ENCODE assay signal across 29 cellular contexts in the genomic region with DNA sequence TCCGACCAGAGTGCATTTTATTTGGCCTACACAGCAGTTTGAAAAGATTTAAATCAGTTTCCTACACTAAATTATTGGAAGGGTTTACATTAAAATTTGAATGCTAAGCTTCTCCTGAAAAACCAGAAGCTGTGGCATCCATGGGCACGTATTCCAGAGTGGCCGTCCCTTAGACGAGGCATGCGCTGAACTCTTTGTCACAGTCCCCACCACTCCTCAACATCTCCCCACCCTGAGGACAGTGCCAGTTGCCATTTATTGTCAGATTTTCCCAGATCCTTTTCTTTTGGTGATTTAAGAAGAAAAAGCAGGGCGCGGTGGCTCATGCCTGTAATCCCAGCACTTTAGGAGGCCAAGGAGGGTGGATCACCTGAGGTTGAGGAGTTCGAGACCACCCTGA. TPM values are rescaled to one million over a fixed set of nuclear protein-coding genes. Genes with fewer than 3 reads are reported as not detected.
DNase-seq lines count a peak whose midpoint lies in the region; ATAC-seq and TF ChIP-seq lines count a peak whose summit lies in the region.
"Had no signal": no experiment of that assay in that cellular context is flagged by ENCODE, and none has a peak within 500 bp of the region (broad histone marks: within the 10 kb centered on the region; RNA-seq: fewer than 3 reads in every experiment).

No MANE protein-coding gene starts in this region.

- peaks cover 0 to 10% of the 10 kb centered on the region in 2 donors for H3K9me3 ChIP-seq in right atrium auricular region
- H3K9me3 ChIP-seq: HAP-1 had no signal

- no peak overlapping the region for H3K27ac ChIP-seq in right atrium auricular region
- H3K27ac ChIP-seq: A549; BLaER1 treated with 17β-estradiol and CSF1 and Interleukin-3, amounts not matched to agents 10 nM and 100 nM; HL-60; KMS-11 had no signal

- H3K4me1 ChIP-seq in right atrium auricular region = no peaks in the 10 kb centered on the region
- H3K4me1 ChIP-seq: A549, HAP-1 had no signal

- H3K27me3 ChIP-seq in right atrium auricular region = no peaks in the 10 kb centered on the region

- DNase-seq in right atrium auricular region (ENCODE audit: low spot score) = peak; percentile 46
- no peak for DNase-seq in left cardiac atrium
- DNase-seq in islet precursor cell = peak; percentile 34
- peak; percentile 11 for DNase-seq in stimulated activated CD8-positive, alpha-beta memory T cell treated with anti-CD3 and anti-CD28 coated beads, Interleukin-4, amount 100 ng/mL, for 48 hours
- DNase-seq in NOMO-1 treated with DMSO at 0.1 percent for 48 hours (lab: John Stamatoyannopoulos, UW; ENCODE audit: unreplicated experiment) = no peak
- DNase-seq in stimulated activated CD4-positive, alpha-beta T cell treated with anti-CD3 and anti-CD28 coated beads, Interleukin-12 subunit alpha, Interleukin-12 subunit beta, amount 100 ng/mL, for 4 hours = no peak
- DNase-seq: AML-193; CD4-positive, alpha-beta memory T cell; COR-L47; DMS53; HFFc6; MM.1S; NCI-H1417; NCI-H1694; NCI-H2029 treated with DMSO at 0.1 percent for 48 hours; NCI-H2227 treated with DMSO at 0.1 percent for 48 hours; NCI-H69; SHP77 treated with DMSO at 0.1 percent for 48 hours had no signal

- H3K4me3 ChIP-seq in right atrium auricular region = no peak overlapping the region
- H3K4me3 ChIP-seq: A549; BLaER1 treated with 17β-estradiol and CSF1 and Interleukin-3, amounts not matched to agents 10 nM and 100 nM; GM23338; HAP-1 had no signal

- no peaks in the 10 kb centered on the region for H3K36me3 ChIP-seq in right atrium auricular region
- H3K36me3 ChIP-seq: BLaER1 treated with 17β-estradiol and CSF1 and Interleukin-3, amounts not matched to agents 10 nM and 100 nM; HAP-1 had no signal

- ATAC-seq in left cardiac atrium (no peak), GM21515 (IDR thresholded peaks at IDR 0.05; ENCODE audit: unreplicated experiment) (no peak)
- ATAC-seq: A549, GM23338, Panc1 had no signal

- intact Hi-C loops in left cardiac atrium (cut with DNase I) = no loop called here

- no peak for TF ChIP-seq CTCF in right atrium auricular region (IDR thresholded peaks at IDR 0.05)

RNA-seq across cellular contexts. Expression of gene UNC5A, which starts 39.9 kb away (rescaled TPM):
- total RNA-seq in right atrium auricular region (not detected), left cardiac atrium (under 1 TPM; 0.35 to 0.50 TPM)
- total RNA-seq: CD4-positive, alpha-beta memory T cell; G401; HFFc6; NCI-H460; OCI-LY7 had no signal

Comparison
In these comparisons a context has a peak if more than half of its experiments do, and no peak if none do; other contexts are left out.
1. DNase-seq: peak in right atrium auricular region (single experiment), islet precursor cell (single experiment) and stimulated activated CD8-positive, alpha-beta memory T cell treated with anti-CD3 and anti-CD28 coated beads, Interleukin-4, amount 100 ng/mL, for 48 hours (single experiment); none in left cardiac atrium (single experiment), NOMO-1 treated with DMSO at 0.1 percent for 48 hours (single experiment) and stimulated activated CD4-positive, alpha-beta T cell treated with anti-CD3 and anti-CD28 coated beads, Interleukin-12 subunit alpha, Interleukin-12 subunit beta, amount 100 ng/mL, for 4 hours (single experiment).